Comparison of ENCODE assay signal across 8 cellular contexts in the genomic region with DNA sequence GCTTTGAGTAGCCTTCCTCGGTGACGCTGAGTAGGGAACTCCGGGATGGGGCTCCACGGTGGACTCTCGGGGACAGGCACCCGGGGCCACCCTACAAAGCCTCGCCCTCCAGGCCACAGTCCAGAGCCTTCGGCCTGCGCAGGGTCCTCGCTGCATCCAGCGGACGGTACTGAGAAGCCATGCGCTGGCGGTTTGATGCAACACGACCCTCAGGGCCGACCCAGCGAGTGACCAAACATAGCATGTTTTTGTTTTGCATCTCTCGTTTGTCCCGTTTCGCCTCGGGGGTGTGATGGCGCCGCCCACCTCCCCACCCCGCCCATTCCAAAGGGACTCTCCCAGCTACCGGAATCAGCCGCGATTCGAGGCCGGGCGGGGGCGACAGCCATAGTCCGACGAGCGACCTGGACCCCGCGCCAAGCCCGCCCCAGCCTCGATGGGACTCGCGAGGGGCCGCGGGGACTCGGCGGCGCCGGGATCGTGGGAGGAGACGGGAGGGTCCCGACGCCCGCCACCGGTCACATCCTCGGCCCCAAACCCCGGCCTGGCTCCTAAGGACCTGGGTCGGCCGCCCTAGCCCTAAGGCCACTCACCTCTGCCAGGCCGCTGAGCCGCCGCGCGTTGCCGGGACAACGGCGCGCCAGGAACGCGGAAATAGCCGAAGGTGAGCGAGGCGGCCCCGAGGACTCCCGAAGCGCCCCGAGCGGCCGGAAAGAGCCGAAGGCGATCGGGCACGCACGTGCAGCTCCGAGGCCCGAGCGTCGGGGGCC. TPM values are rescaled to one million over a fixed set of nuclear protein-coding genes. Genes with fewer than 3 reads are reported as not detected.
DNase-seq lines count a peak whose midpoint lies in the region; ATAC-seq and TF ChIP-seq lines count a peak whose summit lies in the region.

No MANE protein-coding gene starts in this region.

- H3K4me3 Mint-ChIP-seq in activated CD4-positive, alpha-beta T cell treated with anti-CD3 and anti-CD28 coated beads for 36 hours, result peak overlapping the region; percentile 88
- peak overlapping the region; percentile 76 for H3K4me3 Mint-ChIP-seq in chondrocyte (ENCODE audit: unreplicated experiment)

- H3K27me3 Mint-ChIP-seq in activated CD4-positive, alpha-beta T cell treated with anti-CD3 and anti-CD28 coated beads for 36 hours, result peaks cover 2% of the 10 kb centered on the region
- no peaks in the 10 kb centered on the region for H3K27me3 Mint-ChIP-seq in chondrocyte (ENCODE audit: low read depth)

- intact Hi-C loops in activated CD4-positive, alpha-beta T cell treated with anti-CD3 and anti-CD28 coated beads for 36 hours (cut with DNase I, micrococcal nuclease), result loop anchor here (2.0 to 10.0 kb wide), 15 partner anchors 37 to 1375 kb away; a partner anchor contains a TSS

- peaks cover 19% of the 10 kb centered on the region for H3K4me1 Mint-ChIP-seq in activated CD4-positive, alpha-beta T cell treated with anti-CD3 and anti-CD28 coated beads for 36 hours
- H3K4me1 Mint-ChIP-seq in chondrocyte (ENCODE audit: low read depth), result peaks cover 36% of the 10 kb centered on the region

- DNase-seq in GM13976 (ENCODE audit: low spot score) (peak; percentile 97), NCI-H460 (ENCODE audit: extremely low read depth, low read depth) (peak; percentile 84), chondrocyte (ENCODE audit: low spot score) (no peak), kidney epithelial cell (ENCODE audit: low read depth) (no peak)
- peak; percentile 95 for DNase-seq in activated CD4-positive, alpha-beta T cell treated with anti-CD3 and anti-CD28 coated beads for 36 hours
- DNase-seq in stimulated activated CD4-positive, alpha-beta T cell treated with anti-CD3 and anti-CD28 coated beads, Interleukin-12 subunit alpha, Interleukin-12 subunit beta, amount 100 ng/mL, for 48 hours (ENCODE audit: low read depth in 2 of 3, low spot score in 1 of 3), result peak; percentile 81 to 89 (median 85)

- in situ Hi-C loops in GM13976 (cut with MboI; ENCODE audit: low sequenced_read_pairs, unreplicated experiment), result no loop called here

- peaks cover 1% of the 10 kb centered on the region for H3K36me3 ChIP-seq in kidney epithelial cell (ENCODE audit: control insufficient read depth, insufficient read depth, low read length)

- H3K27ac Mint-ChIP-seq in activated CD4-positive, alpha-beta T cell treated with anti-CD3 and anti-CD28 coated beads for 36 hours, result peak overlapping the region; percentile 97
- H3K27ac Mint-ChIP-seq in chondrocyte (ENCODE audit: unreplicated experiment), result peak overlapping the region; percentile 79

- no peaks in the 10 kb centered on the region for H3K9me3 Mint-ChIP-seq in activated CD4-positive, alpha-beta T cell treated with anti-CD3 and anti-CD28 coated beads for 36 hours (ENCODE audit: low read depth)
- no peaks in the 10 kb centered on the region for H3K9me3 Mint-ChIP-seq in chondrocyte (ENCODE audit: low read depth)

- POLR2A ChIA-PET in activated CD4-positive, alpha-beta T cell treated with anti-CD3 and anti-CD28 coated beads for 36 hours (lab: Charles Lee), result interaction anchor here (1.4 kb wide), 1 partner anchor 68 kb away, joined by 4 read pairs; a partner anchor contains a TSS

- ATAC-seq in HG03175 (IDR thresholded peaks at IDR 0.05; ENCODE audit: unreplicated experiment) (peak; percentile 41), HG02852 (IDR thresholded peaks at IDR 0.05; ENCODE audit: unreplicated experiment) (no peak)
- peak; percentile 67 for ATAC-seq in activated CD4-positive, alpha-beta T cell treated with anti-CD3 and anti-CD28 coated beads for 36 hours

- no peaks in the 10 kb centered on the region for H3K27me3 ChIP-seq in kidney epithelial cell (ENCODE audit: control insufficient read depth, insufficient read depth, low read length)

- H3K4me3 ChIP-seq in kidney epithelial cell (ENCODE audit: low read depth, low read length), result peak overlapping the region; percentile 90

- TF ChIP-seq CTCF in GM13976 (IDR thresholded peaks at IDR 0.05; ENCODE audit: borderline replicate concordance, control extremely low read depth, extremely low read depth, insufficient read depth, missing control alignments), result no peak
- TF ChIP-seq CTCF in chondrocyte (IDR thresholded peaks at IDR 0.05), result no peak
- TF ChIP-seq CTCF in kidney epithelial cell (IDR thresholded peaks at IDR 0.05; ENCODE audit: insufficient read depth, low read length, poor library complexity, severe bottlenecking), result no peak

- peaks cover 8% of the 10 kb centered on the region for H3K36me3 Mint-ChIP-seq in activated CD4-positive, alpha-beta T cell treated with anti-CD3 and anti-CD28 coated beads for 36 hours (ENCODE audit: low read depth)
- peaks cover 3% of the 10 kb centered on the region for H3K36me3 Mint-ChIP-seq in chondrocyte (ENCODE audit: low read depth)

- CTCF ChIA-PET in activated CD4-positive, alpha-beta T cell treated with anti-CD3 and anti-CD28 coated beads for 36 hours (lab: Charles Lee), result interaction anchor here (0.6 kb wide), 1 partner anchor 232 kb away, joined by 3 read pairs; no protein-coding TSS in a partner anchor

RNA-seq across cellular contexts. Expression of a gene that starts 1.6 kb away (rescaled TPM):
- total RNA-seq in NCI-H460 (2014; rRNA removed; shearing (Covaris generic)), result 8.5 and 14.4 TPM in 2 replicates
- 16.7 and 17.2 TPM in 2 replicates for polyA plus RNA-seq in NCI-H460 (2014; cell fraction: nucleus; rRNA removed)
- total RNA-seq in activated CD4-positive, alpha-beta T cell treated with anti-CD3 and anti-CD28 coated beads for 36 hours, result 10 to 100 TPM in 1 of 2 experiments, 1 to 10 TPM in 1; 9.8 to 11.0 TPM
- total RNA-seq in chondrocyte, result 15.0 to 23.2 TPM (median 17.8 TPM) in 3 replicates
- total RNA-seq in kidney epithelial cell, result 15.5 and 18.1 TPM in 2 replicates

RNA-seq across cellular contexts. Expression of a gene that starts 1.9 kb away (rescaled TPM):
- total RNA-seq in NCI-H460 (2014; rRNA removed; shearing (Covaris generic)), result 8.3 and 9.1 TPM in 2 replicates
- polyA plus RNA-seq in NCI-H460 (2014; cell fraction: nucleus; rRNA removed), result 14.2 and 20.3 TPM in 2 replicates
- 10 to 100 TPM; 14.1 to 15.0 TPM for total RNA-seq in activated CD4-positive, alpha-beta T cell treated with anti-CD3 and anti-CD28 coated beads for 36 hours
- total RNA-seq in chondrocyte, result 17.8 to 21.2 TPM (median 20.5 TPM) in 3 replicates
- total RNA-seq in kidney epithelial cell, result 10.7 and 19.3 TPM in 2 replicates

Comparison
In these comparisons a context has a peak if more than half of its experiments do, and no peak if none do; other contexts are left out.
1. DNase-seq: peak in GM13976 (single experiment), NCI-H460 (single experiment), activated CD4-positive, alpha-beta T cell treated with anti-CD3 and anti-CD28 coated beads for 36 hours (single experiment) and stimulated activated CD4-positive, alpha-beta T cell treated with anti-CD3 and anti-CD28 coated beads, Interleukin-12 subunit alpha, Interleukin-12 subunit beta, amount 100 ng/mL, for 48 hours (3 of 3); none in chondrocyte (single experiment) and kidney epithelial cell (single experiment).